23 cellular contexts compared by ENCODE assay signal in genomic region chr16:28255838-28256237, GRCh38.
"Had no signal": no experiment of that assay in that cellular context is flagged by ENCODE, and none has a peak within 500 bp of the region (broad histone marks: within the 10 kb centered on the region; RNA-seq: fewer than 3 reads in every experiment).

No MANE protein-coding gene starts in this region.

- H3K27ac ChIP-seq: HL-60, RWPE1 had no signal

- DNase-seq: KBM-7, MV-4-11, NCI-H1048, NCI-H1105, NCI-H1417, NCI-H1436 treated with DMSO at 0.1 percent for 48 hours, NCI-H1694 treated with DMSO at 0.1 percent for 48 hours, NCI-H2029, NCI-H2081 treated with DMSO at 0.1 percent for 48 hours, NCI-H2171, NCI-H226, NCI-H446, NCI-H510A, NCI-H524 treated with DMSO at 0.1 percent for 48 hours, NCI-H69, NCI-H774, PC-3, SHP77, SK-N-SH, SW 1271 had no signal

- H3K9me3 ChIP-seq: SK-N-SH had no signal

- H3K4me2 ChIP-seq: SK-N-SH had no signal

- H3K9ac ChIP-seq: SK-N-SH had no signal

- ATAC-seq: Panc1, PC-3 had no signal
